In the genomic region with DNA sequence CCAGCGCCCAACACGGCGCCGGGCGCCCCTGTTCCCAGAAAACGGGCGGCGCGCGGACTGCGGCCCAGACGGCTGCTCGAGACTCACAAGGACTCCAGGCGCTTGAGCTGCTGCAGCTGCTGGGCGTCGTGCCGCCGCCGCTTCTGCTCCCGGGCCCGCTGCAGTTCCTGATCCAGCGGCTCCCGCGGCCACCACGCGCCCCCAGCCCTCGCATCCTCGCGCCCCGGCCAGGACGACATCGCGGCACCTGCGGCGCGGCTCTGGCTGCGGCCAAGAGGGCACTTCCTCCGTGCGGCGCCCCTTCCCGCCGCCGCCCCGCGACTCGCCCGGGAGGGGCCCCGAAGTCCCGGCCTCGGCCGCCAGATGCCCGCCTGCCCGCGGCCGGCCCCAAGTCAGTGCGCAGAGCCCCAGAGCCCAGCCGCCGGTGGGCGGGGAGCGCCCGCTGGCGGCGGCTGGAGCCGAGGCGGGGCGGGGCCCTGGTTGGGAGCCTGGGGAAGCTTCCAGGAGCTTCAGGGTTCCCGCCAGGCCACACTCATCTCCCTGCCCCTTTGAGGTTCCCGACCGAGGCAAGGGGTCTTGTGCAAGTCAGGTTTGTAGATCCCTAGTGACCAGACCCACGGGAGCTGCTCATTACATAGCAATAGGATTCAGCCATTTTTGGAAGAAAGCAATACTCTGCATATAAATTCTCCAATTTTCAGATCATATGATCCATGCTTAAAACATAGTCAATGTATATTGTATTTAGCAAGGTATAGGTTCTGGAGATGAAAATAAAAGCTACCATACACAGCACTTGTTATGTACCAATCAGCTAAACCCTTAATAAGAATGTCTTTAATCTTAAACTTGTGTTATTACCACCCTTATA, we compare ENCODE assay signal across 1 cellular context.
TF ChIP-seq lines count a peak whose summit lies in the region.

No MANE protein-coding gene starts in this region.

TF ChIP-seq in HepG2, 621 proteins besides CTCF, POLR2A, EP300 and RAD21 (continued from another document and continues in another):
- TF ChIP-seq, protein P1, sequence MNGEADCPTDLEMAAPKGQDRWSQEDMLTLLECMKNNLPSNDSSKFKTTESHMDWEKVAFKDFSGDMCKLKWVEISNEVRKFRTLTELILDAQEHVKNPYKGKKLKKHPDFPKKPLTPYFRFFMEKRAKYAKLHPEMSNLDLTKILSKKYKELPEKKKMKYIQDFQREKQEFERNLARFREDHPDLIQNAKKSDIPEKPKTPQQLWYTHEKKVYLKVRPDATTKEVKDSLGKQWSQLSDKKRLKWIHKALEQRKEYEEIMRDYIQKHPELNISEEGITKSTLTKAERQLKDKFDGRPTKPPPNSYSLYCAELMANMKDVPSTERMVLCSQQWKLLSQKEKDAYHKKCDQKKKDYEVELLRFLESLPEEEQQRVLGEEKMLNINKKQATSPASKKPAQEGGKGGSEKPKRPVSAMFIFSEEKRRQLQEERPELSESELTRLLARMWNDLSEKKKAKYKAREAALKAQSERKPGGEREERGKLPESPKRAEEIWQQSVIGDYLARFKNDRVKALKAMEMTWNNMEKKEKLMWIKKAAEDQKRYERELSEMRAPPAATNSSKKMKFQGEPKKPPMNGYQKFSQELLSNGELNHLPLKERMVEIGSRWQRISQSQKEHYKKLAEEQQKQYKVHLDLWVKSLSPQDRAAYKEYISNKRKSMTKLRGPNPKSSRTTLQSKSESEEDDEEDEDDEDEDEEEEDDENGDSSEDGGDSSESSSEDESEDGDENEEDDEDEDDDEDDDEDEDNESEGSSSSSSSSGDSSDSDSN (CRISPR knock-in tag; IDR thresholded peaks at IDR 0.05) = peak; percentile 95
- TF ChIP-seq, protein P2, sequence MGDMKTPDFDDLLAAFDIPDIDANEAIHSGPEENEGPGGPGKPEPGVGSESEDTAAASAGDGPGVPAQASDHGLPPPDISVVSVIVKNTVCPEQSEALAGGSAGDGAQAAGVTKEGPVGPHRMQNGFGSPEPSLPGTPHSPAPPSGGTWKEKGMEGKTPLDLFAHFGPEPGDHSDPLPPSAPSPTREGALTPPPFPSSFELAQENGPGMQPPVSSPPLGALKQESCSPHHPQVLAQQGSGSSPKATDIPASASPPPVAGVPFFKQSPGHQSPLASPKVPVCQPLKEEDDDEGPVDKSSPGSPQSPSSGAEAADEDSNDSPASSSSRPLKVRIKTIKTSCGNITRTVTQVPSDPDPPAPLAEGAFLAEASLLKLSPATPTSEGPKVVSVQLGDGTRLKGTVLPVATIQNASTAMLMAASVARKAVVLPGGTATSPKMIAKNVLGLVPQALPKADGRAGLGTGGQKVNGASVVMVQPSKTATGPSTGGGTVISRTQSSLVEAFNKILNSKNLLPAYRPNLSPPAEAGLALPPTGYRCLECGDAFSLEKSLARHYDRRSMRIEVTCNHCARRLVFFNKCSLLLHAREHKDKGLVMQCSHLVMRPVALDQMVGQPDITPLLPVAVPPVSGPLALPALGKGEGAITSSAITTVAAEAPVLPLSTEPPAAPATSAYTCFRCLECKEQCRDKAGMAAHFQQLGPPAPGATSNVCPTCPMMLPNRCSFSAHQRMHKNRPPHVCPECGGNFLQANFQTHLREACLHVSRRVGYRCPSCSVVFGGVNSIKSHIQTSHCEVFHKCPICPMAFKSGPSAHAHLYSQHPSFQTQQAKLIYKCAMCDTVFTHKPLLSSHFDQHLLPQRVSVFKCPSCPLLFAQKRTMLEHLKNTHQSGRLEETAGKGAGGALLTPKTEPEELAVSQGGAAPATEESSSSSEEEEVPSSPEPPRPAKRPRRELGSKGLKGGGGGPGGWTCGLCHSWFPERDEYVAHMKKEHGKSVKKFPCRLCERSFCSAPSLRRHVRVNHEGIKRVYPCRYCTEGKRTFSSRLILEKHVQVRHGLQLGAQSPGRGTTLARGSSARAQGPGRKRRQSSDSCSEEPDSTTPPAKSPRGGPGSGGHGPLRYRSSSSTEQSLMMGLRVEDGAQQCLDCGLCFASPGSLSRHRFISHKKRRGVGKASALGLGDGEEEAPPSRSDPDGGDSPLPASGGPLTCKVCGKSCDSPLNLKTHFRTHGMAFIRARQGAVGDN (CRISPR knock-in tag; IDR thresholded peaks at IDR 0.05) = peak; percentile 91
- TF ChIP-seq ZFP37 (CRISPR knock-in tag; IDR thresholded peaks at IDR 0.05; ENCODE audit: borderline replicate concordance) (no peak), ZNF335 (CRISPR knock-in tag; IDR thresholded peaks at IDR 0.05) (no peak), ZFP82 (CRISPR knock-in tag; IDR thresholded peaks at IDR 0.05; ENCODE audit: borderline replicate concordance) (no peak), ZNF782 (CRISPR knock-in tag; IDR thresholded peaks at IDR 0.05; ENCODE audit: borderline replicate concordance) (no peak; the same call in 1 of the 2 replicates), HNF4G (IDR thresholded peaks at IDR 0.05; ENCODE audit: borderline replicate concordance, low read depth, low read length) (no peak), HNF4G (CRISPR knock-in tag; IDR thresholded peaks at IDR 0.05; ENCODE audit: borderline replicate concordance, low read depth) (0 out of 2 replicates have a peak, but pooled peaks have one; percentile 21), ZNF652 (CRISPR knock-in tag; IDR thresholded peaks at IDR 0.05; ENCODE audit: borderline replicate concordance, low read depth) (no peak), ZBTB42 (CRISPR knock-in tag; IDR thresholded peaks at IDR 0.05) (no peak), ZNF773 (CRISPR knock-in tag; IDR thresholded peaks at IDR 0.05; ENCODE audit: borderline replicate concordance) (peak; percentile 47; the same call in 1 of the 2 replicates), HMG20B (CRISPR knock-in tag; conservative IDR thresholded peaks at IDR 0.05) (no peak), ZFP36L2 (CRISPR knock-in tag; IDR thresholded peaks at IDR 0.05) (no peak), ZNF34 (CRISPR knock-in tag; IDR thresholded peaks at IDR 0.05; ENCODE audit: borderline replicate concordance) (no peak), ZNF766 (CRISPR knock-in tag; IDR thresholded peaks at IDR 0.05; ENCODE audit: borderline replicate concordance) (no peak), PHF21A (CRISPR knock-in tag; IDR thresholded peaks at IDR 0.05) (peak; percentile 59), HNF4A (CRISPR knock-in tag; IDR thresholded peaks at IDR 0.05) (no peak), ZNF839 (CRISPR knock-in tag; IDR thresholded peaks at IDR 0.05; ENCODE audit: borderline replicate concordance) (no peak), EHMT2 (IDR thresholded peaks at IDR 0.05; ENCODE audit: borderline replicate concordance, low read depth, low read length) (no peak), SAFB2 (CRISPR knock-in tag; IDR thresholded peaks at IDR 0.05; ENCODE audit: borderline replicate concordance, low read depth) (0 out of 2 replicates have a peak, but pooled peaks have one; percentile 49), SIN3A (IDR thresholded peaks at IDR 0.05; ENCODE audit: borderline replicate concordance, low read depth, low read length) (peak; percentile 25; the same call in 1 of the 2 replicates), KDM4B (CRISPR knock-in tag; IDR thresholded peaks at IDR 0.05) (no peak), RNF2 (conservative IDR thresholded peaks at IDR 0.05; ENCODE audit: low read depth) (peak; percentile 88), RORA (CRISPR knock-in tag; IDR thresholded peaks at IDR 0.05) (no peak; the same call in 1 of the 2 replicates), TEAD3 (CRISPR knock-in tag; optimal IDR thresholded peaks at IDR 0.05; ENCODE audit: borderline replicate concordance) (no peak), PRPF4 (IDR thresholded peaks at IDR 0.05; ENCODE audit: low read depth, low read length, poor library complexity, severe bottlenecking) (no peak), ZNF552 (CRISPR knock-in tag; IDR thresholded peaks at IDR 0.05; ENCODE audit: borderline replicate concordance) (no peak), AKAP8 (CRISPR knock-in tag; IDR thresholded peaks at IDR 0.05) (peak; percentile 59; the same call in 1 of the 2 replicates), TAF1 (CRISPR knock-in tag; IDR thresholded peaks at IDR 0.05) (peak; percentile 55; the same call in 1 of the 2 replicates), PPARG (CRISPR knock-in tag; conservative IDR thresholded peaks at IDR 0.05) (no peak), KLF9 (CRISPR knock-in tag; IDR thresholded peaks at IDR 0.05; ENCODE audit: low read depth) (no peak), RBM22 (optimal IDR thresholded peaks at IDR 0.05; ENCODE audit: low read length) (no peak)
- TF ChIP-seq, protein P3, sequence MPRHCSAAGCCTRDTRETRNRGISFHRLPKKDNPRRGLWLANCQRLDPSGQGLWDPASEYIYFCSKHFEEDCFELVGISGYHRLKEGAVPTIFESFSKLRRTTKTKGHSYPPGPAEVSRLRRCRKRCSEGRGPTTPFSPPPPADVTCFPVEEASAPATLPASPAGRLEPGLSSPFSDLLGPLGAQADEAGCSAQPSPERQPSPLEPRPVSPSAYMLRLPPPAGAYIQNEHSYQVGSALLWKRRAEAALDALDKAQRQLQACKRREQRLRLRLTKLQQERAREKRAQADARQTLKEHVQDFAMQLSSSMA (CRISPR knock-in tag; IDR thresholded peaks at IDR 0.05) = no peak
- TF ChIP-seq, protein P4, sequence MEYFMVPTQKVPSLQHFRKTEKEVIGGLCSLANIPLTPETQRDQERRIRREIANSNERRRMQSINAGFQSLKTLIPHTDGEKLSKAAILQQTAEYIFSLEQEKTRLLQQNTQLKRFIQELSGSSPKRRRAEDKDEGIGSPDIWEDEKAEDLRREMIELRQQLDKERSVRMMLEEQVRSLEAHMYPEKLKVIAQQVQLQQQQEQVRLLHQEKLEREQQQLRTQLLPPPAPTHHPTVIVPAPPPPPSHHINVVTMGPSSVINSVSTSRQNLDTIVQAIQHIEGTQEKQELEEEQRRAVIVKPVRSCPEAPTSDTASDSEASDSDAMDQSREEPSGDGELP (IDR thresholded peaks at IDR 0.05; ENCODE audit: borderline replicate concordance, low read depth) = no peak
- TF ChIP-seq, protein P5, sequence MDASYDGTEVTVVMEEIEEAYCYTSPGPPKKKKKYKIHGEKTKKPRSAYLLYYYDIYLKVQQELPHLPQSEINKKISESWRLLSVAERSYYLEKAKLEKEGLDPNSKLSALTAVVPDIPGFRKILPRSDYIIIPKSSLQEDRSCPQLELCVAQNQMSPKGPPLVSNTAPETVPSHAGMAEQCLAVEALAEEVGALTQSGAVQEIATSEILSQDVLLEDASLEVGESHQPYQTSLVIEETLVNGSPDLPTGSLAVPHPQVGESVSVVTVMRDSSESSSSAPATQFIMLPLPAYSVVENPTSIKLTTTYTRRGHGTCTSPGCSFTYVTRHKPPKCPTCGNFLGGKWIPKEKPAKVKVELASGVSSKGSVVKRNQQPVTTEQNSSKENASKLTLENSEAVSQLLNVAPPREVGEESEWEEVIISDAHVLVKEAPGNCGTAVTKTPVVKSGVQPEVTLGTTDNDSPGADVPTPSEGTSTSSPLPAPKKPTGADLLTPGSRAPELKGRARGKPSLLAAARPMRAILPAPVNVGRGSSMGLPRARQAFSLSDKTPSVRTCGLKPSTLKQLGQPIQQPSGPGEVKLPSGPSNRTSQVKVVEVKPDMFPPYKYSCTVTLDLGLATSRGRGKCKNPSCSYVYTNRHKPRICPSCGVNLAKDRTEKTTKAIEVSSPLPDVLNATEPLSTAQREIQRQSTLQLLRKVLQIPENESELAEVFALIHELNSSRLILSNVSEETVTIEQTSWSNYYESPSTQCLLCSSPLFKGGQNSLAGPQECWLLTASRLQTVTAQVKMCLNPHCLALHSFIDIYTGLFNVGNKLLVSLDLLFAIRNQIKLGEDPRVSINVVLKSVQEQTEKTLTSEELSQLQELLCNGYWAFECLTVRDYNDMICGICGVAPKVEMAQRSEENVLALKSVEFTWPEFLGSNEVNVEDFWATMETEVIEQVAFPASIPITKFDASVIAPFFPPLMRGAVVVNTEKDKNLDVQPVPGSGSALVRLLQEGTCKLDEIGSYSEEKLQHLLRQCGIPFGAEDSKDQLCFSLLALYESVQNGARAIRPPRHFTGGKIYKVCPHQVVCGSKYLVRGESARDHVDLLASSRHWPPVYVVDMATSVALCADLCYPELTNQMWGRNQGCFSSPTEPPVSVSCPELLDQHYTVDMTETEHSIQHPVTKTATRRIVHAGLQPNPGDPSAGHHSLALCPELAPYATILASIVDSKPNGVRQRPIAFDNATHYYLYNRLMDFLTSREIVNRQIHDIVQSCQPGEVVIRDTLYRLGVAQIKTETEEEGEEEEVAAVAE (CRISPR knock-in tag; IDR thresholded peaks at IDR 0.05; ENCODE audit: borderline replicate concordance) = no peak
- TF ChIP-seq, protein P6, sequence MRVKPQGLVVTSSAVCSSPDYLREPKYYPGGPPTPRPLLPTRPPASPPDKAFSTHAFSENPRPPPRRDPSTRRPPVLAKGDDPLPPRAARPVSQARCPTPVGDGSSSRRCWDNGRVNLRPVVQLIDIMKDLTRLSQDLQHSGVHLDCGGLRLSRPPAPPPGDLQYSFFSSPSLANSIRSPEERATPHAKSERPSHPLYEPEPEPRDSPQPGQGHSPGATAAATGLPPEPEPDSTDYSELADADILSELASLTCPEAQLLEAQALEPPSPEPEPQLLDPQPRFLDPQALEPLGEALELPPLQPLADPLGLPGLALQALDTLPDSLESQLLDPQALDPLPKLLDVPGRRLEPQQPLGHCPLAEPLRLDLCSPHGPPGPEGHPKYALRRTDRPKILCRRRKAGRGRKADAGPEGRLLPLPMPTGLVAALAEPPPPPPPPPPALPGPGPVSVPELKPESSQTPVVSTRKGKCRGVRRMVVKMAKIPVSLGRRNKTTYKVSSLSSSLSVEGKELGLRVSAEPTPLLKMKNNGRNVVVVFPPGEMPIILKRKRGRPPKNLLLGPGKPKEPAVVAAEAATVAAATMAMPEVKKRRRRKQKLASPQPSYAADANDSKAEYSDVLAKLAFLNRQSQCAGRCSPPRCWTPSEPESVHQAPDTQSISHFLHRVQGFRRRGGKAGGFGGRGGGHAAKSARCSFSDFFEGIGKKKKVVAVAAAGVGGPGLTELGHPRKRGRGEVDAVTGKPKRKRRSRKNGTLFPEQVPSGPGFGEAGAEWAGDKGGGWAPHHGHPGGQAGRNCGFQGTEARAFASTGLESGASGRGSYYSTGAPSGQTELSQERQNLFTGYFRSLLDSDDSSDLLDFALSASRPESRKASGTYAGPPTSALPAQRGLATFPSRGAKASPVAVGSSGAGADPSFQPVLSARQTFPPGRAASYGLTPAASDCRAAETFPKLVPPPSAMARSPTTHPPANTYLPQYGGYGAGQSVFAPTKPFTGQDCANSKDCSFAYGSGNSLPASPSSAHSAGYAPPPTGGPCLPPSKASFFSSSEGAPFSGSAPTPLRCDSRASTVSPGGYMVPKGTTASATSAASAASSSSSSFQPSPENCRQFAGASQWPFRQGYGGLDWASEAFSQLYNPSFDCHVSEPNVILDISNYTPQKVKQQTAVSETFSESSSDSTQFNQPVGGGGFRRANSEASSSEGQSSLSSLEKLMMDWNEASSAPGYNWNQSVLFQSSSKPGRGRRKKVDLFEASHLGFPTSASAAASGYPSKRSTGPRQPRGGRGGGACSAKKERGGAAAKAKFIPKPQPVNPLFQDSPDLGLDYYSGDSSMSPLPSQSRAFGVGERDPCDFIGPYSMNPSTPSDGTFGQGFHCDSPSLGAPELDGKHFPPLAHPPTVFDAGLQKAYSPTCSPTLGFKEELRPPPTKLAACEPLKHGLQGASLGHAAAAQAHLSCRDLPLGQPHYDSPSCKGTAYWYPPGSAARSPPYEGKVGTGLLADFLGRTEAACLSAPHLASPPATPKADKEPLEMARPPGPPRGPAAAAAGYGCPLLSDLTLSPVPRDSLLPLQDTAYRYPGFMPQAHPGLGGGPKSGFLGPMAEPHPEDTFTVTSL (CRISPR knock-in tag; IDR thresholded peaks at IDR 0.05; ENCODE audit: borderline replicate concordance) = no peak; the same call in 1 of the 2 replicates
- TF ChIP-seq, protein P7, sequence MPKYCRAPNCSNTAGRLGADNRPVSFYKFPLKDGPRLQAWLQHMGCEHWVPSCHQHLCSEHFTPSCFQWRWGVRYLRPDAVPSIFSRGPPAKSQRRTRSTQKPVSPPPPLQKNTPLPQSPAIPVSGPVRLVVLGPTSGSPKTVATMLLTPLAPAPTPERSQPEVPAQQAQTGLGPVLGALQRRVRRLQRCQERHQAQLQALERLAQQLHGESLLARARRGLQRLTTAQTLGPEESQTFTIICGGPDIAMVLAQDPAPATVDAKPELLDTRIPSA (CRISPR knock-in tag; IDR thresholded peaks at IDR 0.05; ENCODE audit: borderline replicate concordance) = 0 out of 2 replicates have a peak, but pooled peaks have one; percentile 60
